21 cellular contexts compared by ENCODE assay signal in the genomic region with DNA sequence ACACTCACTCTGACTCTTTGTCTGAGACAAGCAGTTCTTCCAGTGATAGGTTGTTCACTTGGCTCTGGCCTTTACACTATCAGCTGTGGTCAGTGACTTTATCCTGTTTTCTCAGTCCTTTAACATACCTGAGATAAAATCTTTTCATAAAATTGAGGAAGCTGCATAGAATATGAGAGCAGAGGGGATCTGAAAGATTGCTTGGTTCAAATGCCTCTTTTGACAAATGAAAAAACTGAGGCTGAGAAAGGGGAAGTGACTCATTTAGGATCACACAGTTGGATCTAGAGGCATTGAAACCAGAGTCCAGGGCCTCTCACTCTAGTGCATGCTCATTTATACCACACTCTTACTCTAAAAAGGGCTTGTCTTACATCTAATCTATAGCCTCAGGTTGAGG.
DNase-seq lines count a peak whose midpoint lies in the region; ATAC-seq and TF ChIP-seq lines count a peak whose summit lies in the region.
"Had no signal": no experiment of that assay in that cellular context is flagged by ENCODE, and none has a peak within 500 bp of the region (broad histone marks: within the 10 kb centered on the region; RNA-seq: fewer than 3 reads in every experiment).

No MANE protein-coding gene starts in this region.

- H3K9me3 ChIP-seq in osteoblast (ENCODE audit: low read depth, low read length): no peaks in the 10 kb centered on the region
- H3K9me3 ChIP-seq in CD8-positive, alpha-beta memory T cell (ENCODE audit: low read length): no peaks in the 10 kb centered on the region
- peaks cover 2% of the 10 kb centered on the region for H3K9me3 ChIP-seq in WERI-Rb-1 (ENCODE audit: severe bottlenecking)
- H3K9me3 ChIP-seq in tibial nerve: no peaks in the 10 kb centered on the region

- CTCF ChIA-PET in CD8-positive, alpha-beta memory T cell (lab: Charles Lee): no interaction called here

- ATAC-seq in HG03103 (IDR thresholded peaks at IDR 0.05; ENCODE audit: low read depth, unreplicated experiment): peak; percentile 66
- ATAC-seq: activated naive CD4-positive, alpha-beta T cell treated with anti-CD3 and anti-CD28 coated beads, Interleukin-2, amount 50 U/mL, for 72 hours; foreskin keratinocyte; T-cell had no signal

- POLR2A ChIA-PET in CD8-positive, alpha-beta memory T cell (lab: Charles Lee): no interaction called here

- H3K9me3 Mint-ChIP-seq in CD8-positive, alpha-beta memory T cell: peaks cover 0 to 5% (median 4%) of the 10 kb centered on the region in 5 donors

- no peaks in the 10 kb centered on the region for H3K36me3 Mint-ChIP-seq in CD8-positive, alpha-beta memory T cell
- H3K36me3 Mint-ChIP-seq: activated naive CD4-positive, alpha-beta T cell treated with anti-CD3 and anti-CD28 coated beads, Interleukin-2, amount 50 U/mL, for 72 hours; T-cell had no signal

- TF ChIP-seq EP300 in tibial nerve (IDR thresholded peaks at IDR 0.05): no peak

- H3K27me3 Mint-ChIP-seq in CD8-positive, alpha-beta memory T cell: no peaks in the 10 kb centered on the region

- no peaks in the 10 kb centered on the region for H3K79me2 ChIP-seq in osteoblast (ENCODE audit: insufficient read depth, low read length)

- H3K36me3 ChIP-seq in osteoblast (ENCODE audit: insufficient read depth, low read length): no peaks in the 10 kb centered on the region
- H3K36me3 ChIP-seq in CD8-positive, alpha-beta memory T cell (ENCODE audit: insufficient read depth, low read length): no peaks in the 10 kb centered on the region
- no peaks in the 10 kb centered on the region for H3K36me3 ChIP-seq in WERI-Rb-1
- no peaks in the 10 kb centered on the region for H3K36me3 ChIP-seq in tibial nerve

- no peak overlapping the region for H3K27ac ChIP-seq in osteoblast (ENCODE audit: low read depth, low read length)
- H3K27ac ChIP-seq in CD8-positive, alpha-beta memory T cell (ENCODE audit: low read depth, low read length): no peak overlapping the region
- no peak overlapping the region for H3K27ac ChIP-seq in WERI-Rb-1
- H3K27ac ChIP-seq in tibial nerve: no peak overlapping the region
- H3K27ac ChIP-seq: foreskin keratinocyte, HL-60 had no signal

- H3K27ac Mint-ChIP-seq in CD8-positive, alpha-beta memory T cell: no peak overlapping the region
- H3K27ac Mint-ChIP-seq: activated naive CD4-positive, alpha-beta T cell treated with anti-CD3 and anti-CD28 coated beads, Interleukin-2, amount 50 U/mL, for 72 hours; nephron; T-cell had no signal

- H3K4me3 ChIP-seq in osteoblast (ENCODE audit: insufficient read depth, low read length) (no peak overlapping the region), WERI-Rb-1 (ENCODE audit: low read depth, low read length) (no peak overlapping the region), tibial nerve (no peak overlapping the region)
- no peak overlapping the region for H3K4me3 ChIP-seq in CD8-positive, alpha-beta memory T cell (ENCODE audit: low read length)

- no peak overlapping the region for H3K4me2 ChIP-seq in osteoblast (ENCODE audit: insufficient read depth, low read length)

- no peaks in the 10 kb centered on the region for H3K4me1 ChIP-seq in osteoblast (ENCODE audit: insufficient read depth, low read length)
- H3K4me1 ChIP-seq in CD8-positive, alpha-beta memory T cell (ENCODE audit: insufficient read depth, low read length): no peaks in the 10 kb centered on the region
- no peaks in the 10 kb centered on the region for H3K4me1 ChIP-seq in tibial nerve
- H3K4me1 ChIP-seq: foreskin keratinocyte had no signal

- H3K27me3 ChIP-seq in osteoblast (ENCODE audit: insufficient read depth, low read length) (no peaks in the 10 kb centered on the region), WERI-Rb-1 (ENCODE audit: insufficient read depth, low read depth, severe bottlenecking) (peaks cover 47% of the 10 kb centered on the region), tibial nerve (no peaks in the 10 kb centered on the region)
- H3K27me3 ChIP-seq in CD8-positive, alpha-beta memory T cell (ENCODE audit: insufficient read depth, low read length, poor library complexity, severe bottlenecking): no peaks in the 10 kb centered on the region
- H3K27me3 ChIP-seq: foreskin keratinocyte had no signal

- DNase-seq in DMS53 (lab: John Stamatoyannopoulos, UW) (peak; percentile 1), DMS53 treated with DMSO at 0.1 percent for 48 hours (lab: John Stamatoyannopoulos, UW; ENCODE audit: unreplicated experiment) (no peak), OCI-M1 (lab: John Stamatoyannopoulos, UW) (peak; percentile 95), osteoblast (ENCODE audit: insufficient read length, low spot score, missing footprints) (peak; percentile 43), WERI-Rb-1 (no peak), tibial nerve (ENCODE audit: low spot score in 2 of 2) (no peak)
- no peak for DNase-seq in CD8-positive, alpha-beta memory T cell
- DNase-seq: 8988T; activated CD4-positive, CD25-positive, alpha-beta regulatory T cell treated with anti-CD3 and anti-CD28 coated beads, Interleukin-2, amount 50 U/mL, for 72 hours; activated T-cell treated with anti-CD3 and anti-CD28 coated beads for 4 hours; C1 segment of cervical spinal cord; EL; foreskin keratinocyte; NCI-H1694 treated with DMSO at 0.1 percent for 48 hours; NCI-H510A; stimulated activated CD4-positive, alpha-beta T cell treated with anti-CD3 and anti-CD28 coated beads, Interleukin-15, amount 100 ng/mL, for 24 hours; T-cell had no signal

- H2AFZ ChIP-seq in osteoblast (ENCODE audit: low read length): no peak overlapping the region

- no peak for TF ChIP-seq CTCF in osteoblast (IDR thresholded peaks at IDR 0.05; ENCODE audit: extremely low read depth, low read depth, low read length)
- TF ChIP-seq CTCF in WERI-Rb-1 (IDR thresholded peaks at IDR 0.05; ENCODE audit: low read depth, low read length): no peak
- TF ChIP-seq CTCF in tibial nerve (IDR thresholded peaks at IDR 0.05): no peak

- no peaks in the 10 kb centered on the region for H4K20me1 ChIP-seq in osteoblast (ENCODE audit: insufficient read depth, low read length)

- no peak overlapping the region for H3K4me3 Mint-ChIP-seq in CD8-positive, alpha-beta memory T cell
- H3K4me3 Mint-ChIP-seq: nephron, T-cell had no signal

- no peak for TF ChIP-seq POLR2A in tibial nerve (IDR thresholded peaks at IDR 0.05)

- no peaks in the 10 kb centered on the region for H3K4me1 Mint-ChIP-seq in CD8-positive, alpha-beta memory T cell
- H3K4me1 Mint-ChIP-seq: nephron, T-cell had no signal

Comparison
In these comparisons a context has a peak if more than half of its experiments do, and no peak if none do; other contexts are left out.
1. DNase-seq: peak in DMS53 (single experiment), OCI-M1 (single experiment) and osteoblast (single experiment); none in DMS53 treated with DMSO at 0.1 percent for 48 hours (single experiment), CD8-positive, alpha-beta memory T cell (0 of 5), WERI-Rb-1 (single experiment) and tibial nerve (0 of 2).